In the genomic region with DNA sequence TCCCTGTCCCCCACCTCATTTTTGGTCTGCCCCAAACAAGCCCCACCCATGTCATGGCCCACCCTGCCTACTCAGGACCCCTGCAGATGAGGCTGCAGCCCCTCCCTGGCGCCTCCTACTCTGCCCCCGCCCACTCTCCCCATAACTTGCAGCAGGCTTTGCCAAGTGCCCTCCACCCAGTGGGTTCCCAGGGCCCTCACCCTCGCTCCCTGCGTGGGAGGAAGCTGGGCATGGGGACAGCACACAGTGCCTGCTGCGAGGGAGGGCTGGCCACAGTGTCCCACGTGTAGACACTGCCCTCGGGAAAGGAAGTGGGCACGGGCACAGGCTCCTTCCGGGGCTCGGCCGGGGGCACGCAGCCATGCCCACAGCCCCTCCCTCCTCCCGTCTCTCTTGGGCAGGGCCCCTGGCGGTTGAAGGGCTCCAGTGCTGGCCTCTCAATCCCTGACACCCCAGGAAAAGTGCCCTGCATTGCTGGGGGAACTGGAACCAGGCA, we compare ENCODE assay signal across 1 cellular context.
TF ChIP-seq lines count a peak whose summit lies in the region.

No MANE protein-coding gene starts in this region.

TF ChIP-seq in SK-N-SH treated with all-trans-retinoic acid at 6 μM for 48 hours, 23 proteins besides CTCF, POLR2A, EP300 and RAD21 (continued from another document):
- TF ChIP-seq TSHZ2 (CRISPR knock-in tag; IDR thresholded peaks at IDR 0.05) (no peak), ZFP3 (CRISPR knock-in tag; IDR thresholded peaks at IDR 0.05) (no peak)
